ENCODE assay signal across 1 cellular context in the genomic region with DNA sequence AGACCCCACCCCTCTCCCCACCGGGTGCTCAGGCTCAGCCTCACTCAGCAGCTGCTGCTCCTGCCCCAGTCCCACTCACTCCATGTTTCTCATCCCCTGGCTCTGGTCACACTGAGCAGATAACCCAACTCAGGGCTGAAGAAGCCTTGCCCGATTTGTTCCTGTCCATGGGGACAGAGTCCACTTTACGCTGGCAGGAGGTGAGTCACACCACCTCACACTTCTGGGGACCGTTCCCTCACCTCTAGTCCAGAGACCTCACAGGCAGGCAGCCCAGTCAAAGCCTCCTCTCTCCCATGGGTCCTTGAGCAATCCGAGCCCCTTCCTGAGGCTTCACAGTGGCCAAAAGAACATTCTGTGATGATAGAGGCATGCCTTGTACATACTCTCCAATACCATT.
TF ChIP-seq lines count a peak whose summit lies in the region.

No MANE protein-coding gene starts in this region.

TF ChIP-seq in HepG2, 621 proteins besides CTCF, POLR2A, EP300 and RAD21 (continued from another document and continues in another):
- TF ChIP-seq MTF1 (CRISPR knock-in tag; IDR thresholded peaks at IDR 0.05) (no peak), JUN (CRISPR knock-in tag; IDR thresholded peaks at IDR 0.05) (peak; percentile 84; the same call in 1 of the 2 replicates), ZNF329 (CRISPR knock-in tag; IDR thresholded peaks at IDR 0.05; ENCODE audit: low read depth) (peak; percentile 85; the same call in 1 of the 2 replicates), KAT7 (CRISPR knock-in tag; IDR thresholded peaks at IDR 0.05; ENCODE audit: borderline replicate concordance) (no peak), ZBTB8A (CRISPR knock-in tag; IDR thresholded peaks at IDR 0.05; ENCODE audit: borderline replicate concordance, low read depth) (no peak), NFE2 (CRISPR knock-in tag; IDR thresholded peaks at IDR 0.05) (no peak), HDAC1 (CRISPR knock-in tag; IDR thresholded peaks at IDR 0.05) (peak; percentile 68), KDM2A (CRISPR knock-in tag; IDR thresholded peaks at IDR 0.05; ENCODE audit: borderline replicate concordance, low read depth) (peak; percentile 59; the same call in 1 of the 2 replicates), NFKB2 (CRISPR knock-in tag; IDR thresholded peaks at IDR 0.05; ENCODE audit: borderline replicate concordance) (no peak), ZNF564 (CRISPR knock-in tag; IDR thresholded peaks at IDR 0.05) (no peak), TEAD3 (CRISPR knock-in tag; optimal IDR thresholded peaks at IDR 0.05; ENCODE audit: borderline replicate concordance) (peak; percentile 40), NFYC (CRISPR knock-in tag; IDR thresholded peaks at IDR 0.05) (no peak), ZBTB3 (CRISPR knock-in tag; IDR thresholded peaks at IDR 0.05; ENCODE audit: borderline replicate concordance, low read depth) (no peak), MED8 (CRISPR knock-in tag; IDR thresholded peaks at IDR 0.05; ENCODE audit: insufficient replicate concordance) (no peak), ZNF678 (CRISPR knock-in tag; IDR thresholded peaks at IDR 0.05) (no peak), FOXJ3 (CRISPR knock-in tag; IDR thresholded peaks at IDR 0.05; ENCODE audit: borderline replicate concordance) (no peak), IRF2 (CRISPR knock-in tag; IDR thresholded peaks at IDR 0.05) (0 out of 2 replicates have a peak, but pooled peaks have one; percentile 32), ZNF75D (CRISPR knock-in tag; IDR thresholded peaks at IDR 0.05; ENCODE audit: borderline replicate concordance) (no peak), SP1 (IDR thresholded peaks at IDR 0.05) (no peak), SP1 (CRISPR knock-in tag; IDR thresholded peaks at IDR 0.05) (no peak), CBX5 (CRISPR knock-in tag; IDR thresholded peaks at IDR 0.05; ENCODE audit: borderline replicate concordance) (no peak; the same call in 1 of the 2 replicates), ETV5 (CRISPR knock-in tag; IDR thresholded peaks at IDR 0.05; ENCODE audit: borderline replicate concordance) (peak; percentile 84; the same call in 1 of the 2 replicates), THYN1 (CRISPR knock-in tag; IDR thresholded peaks at IDR 0.05; ENCODE audit: borderline replicate concordance, low read depth) (no peak), IRX3 (CRISPR knock-in tag; IDR thresholded peaks at IDR 0.05; ENCODE audit: borderline replicate concordance, low read depth) (no peak), SALL1 (CRISPR knock-in tag; IDR thresholded peaks at IDR 0.05) (peak; percentile 63; the same call in 1 of the 2 replicates)
- TF ChIP-seq, protein P1, sequence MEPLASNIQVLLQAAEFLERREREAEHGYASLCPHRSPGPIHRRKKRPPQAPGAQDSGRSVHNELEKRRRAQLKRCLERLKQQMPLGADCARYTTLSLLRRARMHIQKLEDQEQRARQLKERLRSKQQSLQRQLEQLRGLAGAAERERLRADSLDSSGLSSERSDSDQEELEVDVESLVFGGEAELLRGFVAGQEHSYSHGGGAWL (CRISPR knock-in tag; IDR thresholded peaks at IDR 0.05) = no peak
- TF ChIP-seq, protein P2, sequence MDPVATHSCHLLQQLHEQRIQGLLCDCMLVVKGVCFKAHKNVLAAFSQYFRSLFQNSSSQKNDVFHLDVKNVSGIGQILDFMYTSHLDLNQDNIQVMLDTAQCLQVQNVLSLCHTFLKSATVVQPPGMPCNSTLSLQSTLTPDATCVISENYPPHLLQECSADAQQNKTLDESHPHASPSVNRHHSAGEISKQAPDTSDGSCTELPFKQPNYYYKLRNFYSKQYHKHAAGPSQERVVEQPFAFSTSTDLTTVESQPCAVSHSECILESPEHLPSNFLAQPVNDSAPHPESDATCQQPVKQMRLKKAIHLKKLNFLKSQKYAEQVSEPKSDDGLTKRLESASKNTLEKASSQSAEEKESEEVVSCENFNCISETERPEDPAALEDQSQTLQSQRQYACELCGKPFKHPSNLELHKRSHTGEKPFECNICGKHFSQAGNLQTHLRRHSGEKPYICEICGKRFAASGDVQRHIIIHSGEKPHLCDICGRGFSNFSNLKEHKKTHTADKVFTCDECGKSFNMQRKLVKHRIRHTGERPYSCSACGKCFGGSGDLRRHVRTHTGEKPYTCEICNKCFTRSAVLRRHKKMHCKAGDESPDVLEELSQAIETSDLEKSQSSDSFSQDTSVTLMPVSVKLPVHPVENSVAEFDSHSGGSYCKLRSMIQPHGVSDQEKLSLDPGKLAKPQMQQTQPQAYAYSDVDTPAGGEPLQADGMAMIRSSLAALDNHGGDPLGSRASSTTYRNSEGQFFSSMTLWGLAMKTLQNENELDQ (CRISPR knock-in tag; IDR thresholded peaks at IDR 0.05; ENCODE audit: borderline replicate concordance) = no peak
- TF ChIP-seq, protein P3, sequence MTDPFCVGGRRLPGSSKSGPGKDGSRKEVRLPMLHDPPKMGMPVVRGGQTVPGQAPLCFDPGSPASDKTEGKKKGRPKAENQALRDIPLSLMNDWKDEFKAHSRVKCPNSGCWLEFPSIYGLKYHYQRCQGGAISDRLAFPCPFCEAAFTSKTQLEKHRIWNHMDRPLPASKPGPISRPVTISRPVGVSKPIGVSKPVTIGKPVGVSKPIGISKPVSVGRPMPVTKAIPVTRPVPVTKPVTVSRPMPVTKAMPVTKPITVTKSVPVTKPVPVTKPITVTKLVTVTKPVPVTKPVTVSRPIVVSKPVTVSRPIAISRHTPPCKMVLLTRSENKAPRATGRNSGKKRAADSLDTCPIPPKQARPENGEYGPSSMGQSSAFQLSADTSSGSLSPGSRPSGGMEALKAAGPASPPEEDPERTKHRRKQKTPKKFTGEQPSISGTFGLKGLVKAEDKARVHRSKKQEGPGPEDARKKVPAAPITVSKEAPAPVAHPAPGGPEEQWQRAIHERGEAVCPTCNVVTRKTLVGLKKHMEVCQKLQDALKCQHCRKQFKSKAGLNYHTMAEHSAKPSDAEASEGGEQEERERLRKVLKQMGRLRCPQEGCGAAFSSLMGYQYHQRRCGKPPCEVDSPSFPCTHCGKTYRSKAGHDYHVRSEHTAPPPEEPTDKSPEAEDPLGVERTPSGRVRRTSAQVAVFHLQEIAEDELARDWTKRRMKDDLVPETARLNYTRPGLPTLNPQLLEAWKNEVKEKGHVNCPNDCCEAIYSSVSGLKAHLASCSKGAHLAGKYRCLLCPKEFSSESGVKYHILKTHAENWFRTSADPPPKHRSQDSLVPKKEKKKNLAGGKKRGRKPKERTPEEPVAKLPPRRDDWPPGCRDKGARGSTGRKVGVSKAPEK (CRISPR knock-in tag; IDR thresholded peaks at IDR 0.05; ENCODE audit: borderline replicate concordance) = no peak
- TF ChIP-seq, protein P4, sequence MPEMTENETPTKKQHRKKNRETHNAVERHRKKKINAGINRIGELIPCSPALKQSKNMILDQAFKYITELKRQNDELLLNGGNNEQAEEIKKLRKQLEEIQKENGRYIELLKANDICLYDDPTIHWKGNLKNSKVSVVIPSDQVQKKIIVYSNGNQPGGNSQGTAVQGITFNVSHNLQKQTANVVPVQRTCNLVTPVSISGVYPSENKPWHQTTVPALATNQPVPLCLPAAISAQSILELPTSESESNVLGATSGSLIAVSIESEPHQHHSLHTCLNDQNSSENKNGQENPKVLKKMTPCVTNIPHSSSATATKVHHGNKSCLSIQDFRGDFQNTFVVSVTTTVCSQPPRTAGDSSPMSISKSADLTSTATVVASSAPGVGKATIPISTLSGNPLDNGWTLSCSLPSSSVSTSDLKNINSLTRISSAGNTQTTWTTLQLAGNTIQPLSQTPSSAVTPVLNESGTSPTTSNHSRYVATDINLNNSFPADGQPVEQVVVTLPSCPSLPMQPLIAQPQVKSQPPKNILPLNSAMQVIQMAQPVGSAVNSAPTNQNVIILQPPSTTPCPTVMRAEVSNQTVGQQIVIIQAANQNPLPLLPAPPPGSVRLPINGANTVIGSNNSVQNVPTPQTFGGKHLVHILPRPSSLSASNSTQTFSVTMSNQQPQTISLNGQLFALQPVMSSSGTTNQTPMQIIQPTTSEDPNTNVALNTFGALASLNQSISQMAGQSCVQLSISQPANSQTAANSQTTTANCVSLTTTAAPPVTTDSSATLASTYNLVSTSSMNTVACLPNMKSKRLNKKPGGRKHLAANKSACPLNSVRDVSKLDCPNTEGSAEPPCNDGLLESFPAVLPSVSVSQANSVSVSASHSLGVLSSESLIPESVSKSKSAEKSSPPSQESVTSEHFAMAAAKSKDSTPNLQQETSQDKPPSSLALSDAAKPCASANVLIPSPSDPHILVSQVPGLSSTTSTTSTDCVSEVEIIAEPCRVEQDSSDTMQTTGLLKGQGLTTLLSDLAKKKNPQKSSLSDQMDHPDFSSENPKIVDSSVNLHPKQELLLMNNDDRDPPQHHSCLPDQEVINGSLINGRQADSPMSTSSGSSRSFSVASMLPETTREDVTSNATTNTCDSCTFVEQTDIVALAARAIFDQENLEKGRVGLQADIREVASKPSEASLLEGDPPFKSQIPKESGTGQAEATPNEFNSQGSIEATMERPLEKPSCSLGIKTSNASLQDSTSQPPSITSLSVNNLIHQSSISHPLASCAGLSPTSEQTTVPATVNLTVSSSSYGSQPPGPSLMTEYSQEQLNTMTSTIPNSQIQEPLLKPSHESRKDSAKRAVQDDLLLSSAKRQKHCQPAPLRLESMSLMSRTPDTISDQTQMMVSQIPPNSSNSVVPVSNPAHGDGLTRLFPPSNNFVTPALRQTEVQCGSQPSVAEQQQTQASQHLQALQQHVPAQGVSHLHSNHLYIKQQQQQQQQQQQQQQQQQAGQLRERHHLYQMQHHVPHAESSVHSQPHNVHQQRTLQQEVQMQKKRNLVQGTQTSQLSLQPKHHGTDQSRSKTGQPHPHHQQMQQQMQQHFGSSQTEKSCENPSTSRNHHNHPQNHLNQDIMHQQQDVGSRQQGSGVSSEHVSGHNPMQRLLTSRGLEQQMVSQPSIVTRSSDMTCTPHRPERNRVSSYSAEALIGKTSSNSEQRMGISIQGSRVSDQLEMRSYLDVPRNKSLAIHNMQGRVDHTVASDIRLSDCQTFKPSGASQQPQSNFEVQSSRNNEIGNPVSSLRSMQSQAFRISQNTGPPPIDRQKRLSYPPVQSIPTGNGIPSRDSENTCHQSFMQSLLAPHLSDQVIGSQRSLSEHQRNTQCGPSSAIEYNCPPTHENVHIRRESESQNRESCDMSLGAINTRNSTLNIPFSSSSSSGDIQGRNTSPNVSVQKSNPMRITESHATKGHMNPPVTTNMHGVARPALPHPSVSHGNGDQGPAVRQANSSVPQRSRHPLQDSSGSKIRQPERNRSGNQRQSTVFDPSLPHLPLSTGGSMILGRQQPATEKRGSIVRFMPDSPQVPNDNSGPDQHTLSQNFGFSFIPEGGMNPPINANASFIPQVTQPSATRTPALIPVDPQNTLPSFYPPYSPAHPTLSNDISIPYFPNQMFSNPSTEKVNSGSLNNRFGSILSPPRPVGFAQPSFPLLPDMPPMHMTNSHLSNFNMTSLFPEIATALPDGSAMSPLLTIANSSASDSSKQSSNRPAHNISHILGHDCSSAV (CRISPR knock-in tag; IDR thresholded peaks at IDR 0.05; ENCODE audit: borderline replicate concordance) = no peak
- TF ChIP-seq, protein P5, sequence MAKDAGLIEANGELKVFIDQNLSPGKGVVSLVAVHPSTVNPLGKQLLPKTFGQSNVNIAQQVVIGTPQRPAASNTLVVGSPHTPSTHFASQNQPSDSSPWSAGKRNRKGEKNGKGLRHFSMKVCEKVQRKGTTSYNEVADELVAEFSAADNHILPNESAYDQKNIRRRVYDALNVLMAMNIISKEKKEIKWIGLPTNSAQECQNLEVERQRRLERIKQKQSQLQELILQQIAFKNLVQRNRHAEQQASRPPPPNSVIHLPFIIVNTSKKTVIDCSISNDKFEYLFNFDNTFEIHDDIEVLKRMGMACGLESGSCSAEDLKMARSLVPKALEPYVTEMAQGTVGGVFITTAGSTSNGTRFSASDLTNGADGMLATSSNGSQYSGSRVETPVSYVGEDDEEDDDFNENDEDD (CRISPR knock-in tag; IDR thresholded peaks at IDR 0.05; ENCODE audit: borderline replicate concordance) = 0 out of 2 replicates have a peak, but pooled peaks have one; percentile 19
- TF ChIP-seq, protein P6, sequence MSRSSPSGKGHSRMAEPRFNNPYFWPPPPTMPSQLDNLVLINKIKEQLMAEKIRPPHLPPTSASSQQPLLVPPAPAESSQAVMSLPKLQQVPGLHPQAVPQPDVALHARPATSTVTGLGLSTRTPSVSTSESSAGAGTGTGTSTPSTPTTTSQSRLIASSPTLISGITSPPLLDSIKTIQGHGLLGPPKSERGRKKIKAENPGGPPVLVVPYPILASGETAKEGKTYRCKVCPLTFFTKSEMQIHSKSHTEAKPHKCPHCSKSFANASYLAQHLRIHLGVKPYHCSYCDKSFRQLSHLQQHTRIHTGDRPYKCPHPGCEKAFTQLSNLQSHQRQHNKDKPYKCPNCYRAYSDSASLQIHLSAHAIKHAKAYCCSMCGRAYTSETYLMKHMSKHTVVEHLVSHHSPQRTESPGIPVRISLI (CRISPR knock-in tag; IDR thresholded peaks at IDR 0.05; ENCODE audit: borderline replicate concordance) = peak; percentile 20; the same call in 1 of the 2 replicates
- TF ChIP-seq, protein P7, sequence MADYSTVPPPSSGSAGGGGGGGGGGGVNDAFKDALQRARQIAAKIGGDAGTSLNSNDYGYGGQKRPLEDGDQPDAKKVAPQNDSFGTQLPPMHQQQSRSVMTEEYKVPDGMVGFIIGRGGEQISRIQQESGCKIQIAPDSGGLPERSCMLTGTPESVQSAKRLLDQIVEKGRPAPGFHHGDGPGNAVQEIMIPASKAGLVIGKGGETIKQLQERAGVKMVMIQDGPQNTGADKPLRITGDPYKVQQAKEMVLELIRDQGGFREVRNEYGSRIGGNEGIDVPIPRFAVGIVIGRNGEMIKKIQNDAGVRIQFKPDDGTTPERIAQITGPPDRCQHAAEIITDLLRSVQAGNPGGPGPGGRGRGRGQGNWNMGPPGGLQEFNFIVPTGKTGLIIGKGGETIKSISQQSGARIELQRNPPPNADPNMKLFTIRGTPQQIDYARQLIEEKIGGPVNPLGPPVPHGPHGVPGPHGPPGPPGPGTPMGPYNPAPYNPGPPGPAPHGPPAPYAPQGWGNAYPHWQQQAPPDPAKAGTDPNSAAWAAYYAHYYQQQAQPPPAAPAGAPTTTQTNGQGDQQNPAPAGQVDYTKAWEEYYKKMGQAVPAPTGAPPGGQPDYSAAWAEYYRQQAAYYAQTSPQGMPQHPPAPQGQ (CRISPR knock-in tag; IDR thresholded peaks at IDR 0.05; ENCODE audit: borderline replicate concordance) = no peak
- TF ChIP-seq, protein P8, sequence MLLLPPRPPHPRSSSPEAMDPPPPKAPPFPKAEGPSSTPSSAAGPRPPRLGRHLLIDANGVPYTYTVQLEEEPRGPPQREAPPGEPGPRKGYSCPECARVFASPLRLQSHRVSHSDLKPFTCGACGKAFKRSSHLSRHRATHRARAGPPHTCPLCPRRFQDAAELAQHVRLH (CRISPR knock-in tag; IDR thresholded peaks at IDR 0.05; ENCODE audit: borderline replicate concordance, low read depth) = peak; percentile 54; the same call in 1 of the 2 replicates
- TF ChIP-seq, protein P9, sequence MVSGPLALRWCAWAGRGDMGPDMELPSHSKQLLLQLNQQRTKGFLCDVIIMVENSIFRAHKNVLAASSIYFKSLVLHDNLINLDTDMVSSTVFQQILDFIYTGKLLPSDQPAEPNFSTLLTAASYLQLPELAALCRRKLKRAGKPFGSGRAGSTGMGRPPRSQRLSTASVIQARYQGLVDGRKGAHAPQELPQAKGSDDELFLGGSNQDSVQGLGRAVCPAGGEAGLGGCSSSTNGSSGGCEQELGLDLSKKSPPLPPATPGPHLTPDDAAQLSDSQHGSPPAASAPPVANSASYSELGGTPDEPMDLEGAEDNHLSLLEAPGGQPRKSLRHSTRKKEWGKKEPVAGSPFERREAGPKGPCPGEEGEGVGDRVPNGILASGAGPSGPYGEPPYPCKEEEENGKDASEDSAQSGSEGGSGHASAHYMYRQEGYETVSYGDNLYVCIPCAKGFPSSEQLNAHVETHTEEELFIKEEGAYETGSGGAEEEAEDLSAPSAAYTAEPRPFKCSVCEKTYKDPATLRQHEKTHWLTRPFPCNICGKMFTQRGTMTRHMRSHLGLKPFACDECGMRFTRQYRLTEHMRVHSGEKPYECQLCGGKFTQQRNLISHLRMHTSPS (CRISPR knock-in tag; IDR thresholded peaks at IDR 0.05; ENCODE audit: low read depth) = 0 out of 2 replicates have a peak, but pooled peaks have one; percentile 33
- TF ChIP-seq, protein P10, sequence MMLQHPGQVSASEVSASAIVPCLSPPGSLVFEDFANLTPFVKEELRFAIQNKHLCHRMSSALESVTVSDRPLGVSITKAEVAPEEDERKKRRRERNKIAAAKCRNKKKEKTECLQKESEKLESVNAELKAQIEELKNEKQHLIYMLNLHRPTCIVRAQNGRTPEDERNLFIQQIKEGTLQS (CRISPR knock-in tag; IDR thresholded peaks at IDR 0.05) = peak; percentile 82
